30 cellular contexts compared by ENCODE assay signal in genomic region chr19:29289020-29289419, GRCh38.
"Had no signal": no experiment of that assay in that cellular context is flagged by ENCODE, and none has a peak within 500 bp of the region (broad histone marks: within the 10 kb centered on the region; RNA-seq: fewer than 3 reads in every experiment).

No MANE protein-coding gene starts in this region.

- H3K4me3 Mint-ChIP-seq: activated CD4-positive, alpha-beta memory T cell treated with anti-CD3 and anti-CD28 coated beads for 36 hours; activated CD4-positive, alpha-beta T cell treated with anti-CD3 and anti-CD28 coated beads for 36 hours; activated CD4-positive, alpha-beta T cell treated with anti-CD3 and anti-CD28 coated beads, Interleukin-2, amount 10 ng/mL, durations not matched to agents 24 days and 14 days; activated CD8-positive, alpha-beta memory T cell treated with anti-CD3 and anti-CD28 coated beads, Interleukin-2, amount 10 ng/mL, durations not matched to agents 7 days and 5 days; activated CD8-positive, alpha-beta T cell treated with anti-CD3 and anti-CD28 coated beads, Interleukin-2, amount 10 ng/mL, durations not matched to agents 7 days and 5 days; activated naive CD4-positive, alpha-beta T cell treated with anti-CD3 and anti-CD28 coated beads for 36 hours; activated naive CD4-positive, alpha-beta T cell treated with anti-CD3 and anti-CD28 coated beads, Interleukin-2, amount 50 U/mL, for 24 hours; activated naive CD8-positive, alpha-beta T cell treated with anti-CD3 and anti-CD28 coated beads for 36 hours; activated naive CD8-positive, alpha-beta T cell treated with anti-CD3 and anti-CD28 coated beads, Interleukin-2, amount 50 U/mL, for 24 hours; activated T-cell treated with anti-CD3 and anti-CD28 coated beads, Interleukin-2, amount 50 U/mL, for 72 hours; T-helper 17 cell; T-helper 2 cell treated with Interferon-gamma antibody and Interleukin-4, amounts not matched to agents 5 μg/mL and 100 μg/mL, for 36 hours had no signal

- H3K9me3 Mint-ChIP-seq: activated CD4-positive, alpha-beta memory T cell treated with anti-CD3 and anti-CD28 coated beads for 36 hours; activated CD4-positive, alpha-beta T cell treated with anti-CD3 and anti-CD28 coated beads, Interleukin-2, amount 10 ng/mL, durations not matched to agents 24 days and 14 days; activated naive CD4-positive, alpha-beta T cell treated with anti-CD3 and anti-CD28 coated beads for 36 hours; activated naive CD4-positive, alpha-beta T cell treated with anti-CD3 and anti-CD28 coated beads, Interleukin-2, amount 50 U/mL, for 24 hours; activated naive CD8-positive, alpha-beta T cell treated with anti-CD3 and anti-CD28 coated beads for 36 hours; activated naive CD8-positive, alpha-beta T cell treated with anti-CD3 and anti-CD28 coated beads, Interleukin-2, amount 50 U/mL, for 24 hours; activated T-cell treated with anti-CD3 and anti-CD28 coated beads, Interleukin-2, amount 50 U/mL, for 72 hours; T-helper 2 cell treated with Interferon-gamma antibody and Interleukin-4, amounts not matched to agents 5 μg/mL and 100 μg/mL, for 36 hours had no signal

- DNase-seq: activated CD4-positive, alpha-beta memory T cell treated with anti-CD3 and anti-CD28 coated beads for 36 hours; activated CD4-positive, alpha-beta T cell treated with anti-CD3 and anti-CD28 coated beads for 36 hours; activated CD4-positive, alpha-beta T cell treated with anti-CD3 and anti-CD28 coated beads, Interleukin-2, amount 10 ng/mL, durations not matched to agents 24 days and 14 days; activated CD4-positive, CD25-positive, alpha-beta regulatory T cell; activated CD4-positive, CD25-positive, alpha-beta regulatory T cell treated with anti-CD3 and anti-CD28 coated beads, Interleukin-2, amount 50 U/mL, for 72 hours; activated CD8-positive, alpha-beta memory T cell treated with anti-CD3 and anti-CD28 coated beads, Interleukin-2, amount 10 ng/mL, durations not matched to agents 7 days and 5 days; activated CD8-positive, alpha-beta memory T cell treated with anti-CD3 and anti-CD28 coated beads, Interleukin-2, amount 50 U/mL, for 4 hours; activated CD8-positive, alpha-beta T cell treated with anti-CD3 and anti-CD28 coated beads, Interleukin-2, amount 10 ng/mL, durations not matched to agents 7 days and 5 days; activated naive CD4-positive, alpha-beta T cell treated with anti-CD3 and anti-CD28 coated beads for 36 hours; activated naive CD8-positive, alpha-beta T cell treated with anti-CD3 and anti-CD28 coated beads for 36 hours; activated naive CD8-positive, alpha-beta T cell treated with anti-CD3 and anti-CD28 coated beads, Interleukin-2, amount 50 U/mL, for 24 hours; activated T-cell treated with anti-CD3 and anti-CD28 coated beads, Interleukin-2, amount 50 U/mL, for 1 hour; activated T-cell treated with anti-CD3 and anti-CD28 coated beads, Interleukin-2, amount 50 U/mL, for 72 hours; adrenal gland; amygdala; aorta; body of pancreas; central memory CD4-positive, alpha-beta T cell; cerebellar nuclear complex; colonic mucosa; effector CD8-positive, alpha-beta T cell; esophagus squamous epithelium; foreskin melanocyte; T-helper 1 cell; T-helper 17 cell; T1000; WERI-Rb-1 had no signal

- H3K27ac Mint-ChIP-seq: activated CD4-positive, alpha-beta memory T cell treated with anti-CD3 and anti-CD28 coated beads for 36 hours; activated CD4-positive, alpha-beta T cell treated with anti-CD3 and anti-CD28 coated beads for 36 hours; activated CD4-positive, alpha-beta T cell treated with anti-CD3 and anti-CD28 coated beads, Interleukin-2, amount 10 ng/mL, durations not matched to agents 24 days and 14 days; activated CD8-positive, alpha-beta memory T cell treated with anti-CD3 and anti-CD28 coated beads, Interleukin-2, amount 10 ng/mL, durations not matched to agents 7 days and 5 days; activated CD8-positive, alpha-beta T cell treated with anti-CD3 and anti-CD28 coated beads, Interleukin-2, amount 10 ng/mL, durations not matched to agents 7 days and 5 days; activated naive CD4-positive, alpha-beta T cell treated with anti-CD3 and anti-CD28 coated beads for 36 hours; activated naive CD4-positive, alpha-beta T cell treated with anti-CD3 and anti-CD28 coated beads, Interleukin-2, amount 50 U/mL, for 24 hours; activated naive CD8-positive, alpha-beta T cell treated with anti-CD3 and anti-CD28 coated beads for 36 hours; activated naive CD8-positive, alpha-beta T cell treated with anti-CD3 and anti-CD28 coated beads, Interleukin-2, amount 50 U/mL, for 24 hours; activated T-cell treated with anti-CD3 and anti-CD28 coated beads, Interleukin-2, amount 50 U/mL, for 72 hours; T-helper 17 cell; T-helper 2 cell treated with Interferon-gamma antibody and Interleukin-4, amounts not matched to agents 5 μg/mL and 100 μg/mL, for 36 hours had no signal

- ATAC-seq: activated CD4-positive, alpha-beta T cell treated with anti-CD3 and anti-CD28 coated beads for 36 hours; activated CD8-positive, alpha-beta memory T cell treated with anti-CD3 and anti-CD28 coated beads, Interleukin-2, amount 10 ng/mL, durations not matched to agents 7 days and 5 days; activated CD8-positive, alpha-beta T cell treated with anti-CD3 and anti-CD28 coated beads, Interleukin-2, amount 10 ng/mL, durations not matched to agents 7 days and 5 days; activated naive CD8-positive, alpha-beta T cell treated with anti-CD3 and anti-CD28 coated beads, Interleukin-2, amount 50 U/mL, for 24 hours; activated T-cell treated with anti-CD3 and anti-CD28 coated beads, Interleukin-2, amount 50 U/mL, for 72 hours; body of pancreas; gastroesophageal sphincter; T-helper 17 cell had no signal

- H3K36me3 Mint-ChIP-seq: activated CD4-positive, alpha-beta memory T cell treated with anti-CD3 and anti-CD28 coated beads for 36 hours; activated CD8-positive, alpha-beta memory T cell treated with anti-CD3 and anti-CD28 coated beads, Interleukin-2, amount 10 ng/mL, durations not matched to agents 7 days and 5 days; activated naive CD8-positive, alpha-beta T cell treated with anti-CD3 and anti-CD28 coated beads for 36 hours had no signal

- H3K4me1 Mint-ChIP-seq: activated CD4-positive, alpha-beta T cell treated with anti-CD3 and anti-CD28 coated beads for 36 hours; activated CD4-positive, alpha-beta T cell treated with anti-CD3 and anti-CD28 coated beads, Interleukin-2, amount 10 ng/mL, durations not matched to agents 24 days and 14 days; activated naive CD4-positive, alpha-beta T cell treated with anti-CD3 and anti-CD28 coated beads, Interleukin-2, amount 50 U/mL, for 24 hours; activated naive CD8-positive, alpha-beta T cell treated with anti-CD3 and anti-CD28 coated beads for 36 hours had no signal
